ENCODE assay signal across 21 cellular contexts in genomic region chr11:5679811-5680210, GRCh38. TPM values are rescaled to one million over a fixed set of nuclear protein-coding genes. Genes with fewer than 3 reads are reported as not detected.
A peak's percentile ranks its signal among the peaks of the same experiment; 100 is the strongest.
DNase-seq lines count a peak whose midpoint lies in the region; ATAC-seq lines count a peak whose summit lies in the region.
"Had no signal": no experiment of that assay in that cellular context is flagged by ENCODE, and none has a peak within 500 bp of the region (broad histone marks: within the 10 kb centered on the region; RNA-seq: fewer than 3 reads in every experiment).

No MANE protein-coding gene starts in this region.

- no peak for ATAC-seq in activated T-helper 17 cell treated with anti-CD3 and anti-CD28 coated beads, Interleukin-2, amount 50 U/mL, for 72 hours (replicated peaks)
- ATAC-seq in HG03108 (IDR thresholded peaks at IDR 0.05; ENCODE audit: unreplicated experiment) = no peak
- ATAC-seq: A549 had no signal

- intact Hi-C loops in activated naive CD4-positive, alpha-beta T cell treated with anti-CD3 and anti-CD28 coated beads for 36 hours (cut with micrococcal nuclease) = no loop called here

- CTCF ChIA-PET in activated naive CD4-positive, alpha-beta T cell treated with anti-CD3 and anti-CD28 coated beads for 36 hours (lab: Charles Lee) = no interaction called here

- H3K4me1 Mint-ChIP-seq in activated naive CD4-positive, alpha-beta T cell treated with anti-CD3 and anti-CD28 coated beads, Interleukin-2, amount 50 U/mL, for 24 hours = peaks cover 47% of the 10 kb centered on the region
- peaks cover 16% of the 10 kb centered on the region for H3K4me1 Mint-ChIP-seq in activated naive CD4-positive, alpha-beta T cell treated with anti-CD3 and anti-CD28 coated beads for 36 hours (ENCODE audit: low read depth)
- peaks cover 17% of the 10 kb centered on the region for H3K4me1 Mint-ChIP-seq in activated T-helper 17 cell treated with anti-CD3 and anti-CD28 coated beads, Interleukin-2, amount 50 U/mL, for 72 hours

- peaks cover 17% of the 10 kb centered on the region for H3K36me3 Mint-ChIP-seq in activated naive CD4-positive, alpha-beta T cell treated with anti-CD3 and anti-CD28 coated beads, Interleukin-2, amount 50 U/mL, for 24 hours
- peaks cover 32% of the 10 kb centered on the region for H3K36me3 Mint-ChIP-seq in activated naive CD4-positive, alpha-beta T cell treated with anti-CD3 and anti-CD28 coated beads for 36 hours (ENCODE audit: low read depth)
- peaks cover 53% of the 10 kb centered on the region for H3K36me3 Mint-ChIP-seq in activated T-helper 17 cell treated with anti-CD3 and anti-CD28 coated beads, Interleukin-2, amount 50 U/mL, for 72 hours (ENCODE audit: low read depth)

- H3K27ac Mint-ChIP-seq in activated naive CD4-positive, alpha-beta T cell treated with anti-CD3 and anti-CD28 coated beads, Interleukin-2, amount 50 U/mL, for 24 hours = peak overlapping the region; percentile 71
- no peak overlapping the region for H3K27ac Mint-ChIP-seq in activated naive CD4-positive, alpha-beta T cell treated with anti-CD3 and anti-CD28 coated beads for 36 hours
- peak overlapping the region; percentile 32 for H3K27ac Mint-ChIP-seq in activated T-helper 17 cell treated with anti-CD3 and anti-CD28 coated beads, Interleukin-2, amount 50 U/mL, for 72 hours
- H3K27ac Mint-ChIP-seq: HFFc6 had no signal

- peaks cover under 1% of the 10 kb centered on the region for H3K9me3 Mint-ChIP-seq in activated naive CD4-positive, alpha-beta T cell treated with anti-CD3 and anti-CD28 coated beads, Interleukin-2, amount 50 U/mL, for 24 hours
- peaks cover 1% of the 10 kb centered on the region for H3K9me3 Mint-ChIP-seq in activated naive CD4-positive, alpha-beta T cell treated with anti-CD3 and anti-CD28 coated beads for 36 hours
- no peaks in the 10 kb centered on the region for H3K9me3 Mint-ChIP-seq in activated T-helper 17 cell treated with anti-CD3 and anti-CD28 coated beads, Interleukin-2, amount 50 U/mL, for 72 hours
- H3K9me3 Mint-ChIP-seq: HFFc6 had no signal

- no peaks in the 10 kb centered on the region for H3K27me3 Mint-ChIP-seq in activated naive CD4-positive, alpha-beta T cell treated with anti-CD3 and anti-CD28 coated beads, Interleukin-2, amount 50 U/mL, for 24 hours
- H3K27me3 Mint-ChIP-seq in activated naive CD4-positive, alpha-beta T cell treated with anti-CD3 and anti-CD28 coated beads for 36 hours (ENCODE audit: low read depth) = no peaks in the 10 kb centered on the region
- no peaks in the 10 kb centered on the region for H3K27me3 Mint-ChIP-seq in activated T-helper 17 cell treated with anti-CD3 and anti-CD28 coated beads, Interleukin-2, amount 50 U/mL, for 72 hours

- H3K4me3 Mint-ChIP-seq in activated naive CD4-positive, alpha-beta T cell treated with anti-CD3 and anti-CD28 coated beads, Interleukin-2, amount 50 U/mL, for 24 hours = no peak overlapping the region
- no peak overlapping the region for H3K4me3 Mint-ChIP-seq in activated naive CD4-positive, alpha-beta T cell treated with anti-CD3 and anti-CD28 coated beads for 36 hours
- H3K4me3 Mint-ChIP-seq in activated T-helper 17 cell treated with anti-CD3 and anti-CD28 coated beads, Interleukin-2, amount 50 U/mL, for 72 hours = no peak overlapping the region
- H3K4me3 Mint-ChIP-seq: HFFc6 had no signal

- no peak for DNase-seq in activated naive CD4-positive, alpha-beta T cell treated with anti-CD3 and anti-CD28 coated beads for 36 hours
- DNase-seq in iris pigment epithelial cell (ENCODE audit: low read depth) (peak; percentile 4), germinal center (ENCODE audit: low spot score) (no peak), HuH-7 (ENCODE audit: low spot score) (no peak)
- DNase-seq in activated CD8-positive, alpha-beta memory T cell treated with anti-CD3 and anti-CD28 coated beads for 24 hours = no peak
- DNase-seq: Caco-2; HFFc6; KG1; NCI-H1048; NCI-H1436 treated with DMSO at 0.1 percent for 48 hours; NCI-H2029 treated with DMSO at 0.1 percent for 48 hours; NCI-H2171 treated with DMSO at 0.1 percent for 48 hours; NCI-H446 treated with DMSO at 0.1 percent for 48 hours; NK-92 treated with Interleukin-12 subunit alpha and Interleukin-12 subunit beta, amount 100 ng/mL, for 24 hours; RPMI8226 had no signal

RNA-seq across cellular contexts. Expression of gene TRIM5, which starts 5.1 kb away (rescaled TPM):
- 10 to 100 TPM; 37.2 to 38.0 TPM for total RNA-seq in activated naive CD4-positive, alpha-beta T cell treated with anti-CD3 and anti-CD28 coated beads for 36 hours
- total RNA-seq in activated T-helper 17 cell treated with anti-CD3 and anti-CD28 coated beads, Interleukin-2, amount 50 U/mL, for 72 hours = 10 to 100 TPM; 11.4 to 18.8 TPM

RNA-seq across cellular contexts. Expression of gene TRIM22, which starts 9.8 kb away (rescaled TPM):
- 100 to 1,000 TPM; 280 to 292 TPM for total RNA-seq in activated naive CD4-positive, alpha-beta T cell treated with anti-CD3 and anti-CD28 coated beads for 36 hours
- 100 to 1,000 TPM in 1 of 2 donors, 10 to 100 TPM in 1; 91.0 to 159 TPM for total RNA-seq in activated T-helper 17 cell treated with anti-CD3 and anti-CD28 coated beads, Interleukin-2, amount 50 U/mL, for 72 hours
- total RNA-seq: Caco-2 had no signal

RNA-seq across cellular contexts. Expression of gene TRIM34, which starts 55.0 kb away (rescaled TPM):
- 10 to 100 TPM; 12.8 to 12.9 TPM for total RNA-seq in activated naive CD4-positive, alpha-beta T cell treated with anti-CD3 and anti-CD28 coated beads for 36 hours
- total RNA-seq in activated T-helper 17 cell treated with anti-CD3 and anti-CD28 coated beads, Interleukin-2, amount 50 U/mL, for 72 hours = 1 to 10 TPM; 6.7 to 7.1 TPM

RNA-seq across cellular contexts. Expression of gene OR56B1, which starts 56.4 kb away (rescaled TPM):
- total RNA-seq in activated naive CD4-positive, alpha-beta T cell treated with anti-CD3 and anti-CD28 coated beads for 36 hours = under 1 TPM in 1 of 2 experiments, not detected in 1; 0.20 TPM
- under 1 TPM in 1 of 2 donors, not detected in 1; 0.29 TPM for total RNA-seq in activated T-helper 17 cell treated with anti-CD3 and anti-CD28 coated beads, Interleukin-2, amount 50 U/mL, for 72 hours
- total RNA-seq: Caco-2, H4, HFFc6, MCF 10A had no signal
